In genomic region chr17:76196675-76197074, GRCh38 we compare ENCODE assay signal across 14 cellular contexts. TPM values are rescaled to one million over a fixed set of nuclear protein-coding genes. Genes with fewer than 3 reads are reported as not detected.
DNase-seq lines count a peak whose midpoint lies in the region; TF ChIP-seq lines count a peak whose summit lies in the region.
"Had no signal": no experiment of that assay in that cellular context is flagged by ENCODE, and none has a peak within 500 bp of the region (broad histone marks: within the 10 kb centered on the region; RNA-seq: fewer than 3 reads in every experiment).

No MANE protein-coding gene starts in this region.

- peaks cover 15% of the 10 kb centered on the region for H3K4me1 ChIP-seq in prostate gland (replicated peaks)
- H3K4me1 ChIP-seq in neural progenitor cell: peaks cover 12% of the 10 kb centered on the region

- H2AFZ ChIP-seq in neural progenitor cell (replicated peaks): no peak overlapping the region

- H3K27ac ChIP-seq in prostate gland: peak overlapping the region; percentile 74 to 78
- no peak overlapping the region for H3K27ac ChIP-seq in neural progenitor cell

- WGBS in prostate gland: 21% methylated on average over 3 of the region's 3 CpGs

- no peak overlapping the region for H3K27ac Mint-ChIP-seq in neural progenitor cell
- H3K27ac Mint-ChIP-seq: CD14-positive monocyte, type B pancreatic cell had no signal

- no peaks in the 10 kb centered on the region for H3K79me2 ChIP-seq in neural progenitor cell (ENCODE audit: low read depth)

- peaks cover 7% of the 10 kb centered on the region for H3K36me3 Mint-ChIP-seq in neural progenitor cell
- H3K36me3 Mint-ChIP-seq: CD14-positive monocyte had no signal

- H3K9me3 Mint-ChIP-seq in neural progenitor cell: no peaks in the 10 kb centered on the region
- H3K9me3 Mint-ChIP-seq: type B pancreatic cell had no signal

- peaks cover 11% of the 10 kb centered on the region for H3F3A ChIP-seq in neural progenitor cell (ENCODE audit: low read depth)

- H4K20me1 ChIP-seq in neural progenitor cell (ENCODE audit: low read depth): peaks cover 6% of the 10 kb centered on the region

- no peak for TF ChIP-seq POLR2A in prostate gland (IDR thresholded peaks at IDR 0.05)

- no peaks in the 10 kb centered on the region for H3K27me3 Mint-ChIP-seq in neural progenitor cell (ENCODE audit: insufficient read depth, low read depth)
- H3K27me3 Mint-ChIP-seq: type B pancreatic cell had no signal

- H3K4me3 ChIP-seq in AG10803 (ENCODE audit: low read length) (no peak overlapping the region), prostate gland (no peak overlapping the region), neural progenitor cell (no peak overlapping the region)

- peak; percentile 71 for DNase-seq in AG10803 (ENCODE audit: low read depth)
- peak; percentile 50 for DNase-seq in LHCN-M2 (ENCODE audit: low read depth)
- DNase-seq in fibroblast of peridontal ligament (ENCODE audit: extremely low read depth): peak; percentile 22
- DNase-seq in prostate gland (ENCODE audit: low spot score): peak; percentile 88
- no peak for DNase-seq in MV-4-11 (lab: John Stamatoyannopoulos, UW)
- no peak for DNase-seq in NCI-H510A (lab: John Stamatoyannopoulos, UW)
- DNase-seq in neural progenitor cell (ENCODE audit: low spot score): no peak
- no peak for DNase-seq in activated T-cell treated with anti-CD3 and anti-CD28 coated beads, Interleukin-2, amount 50 U/mL, for 1 hour
- DNase-seq: activated CD4-positive, alpha-beta T cell treated with anti-CD3 and anti-CD28 coated beads for 1 hour; activated effector memory CD4-positive, alpha-beta T cell treated with Interleukin-2 at 50 U/mL for 16 hours; NCI-H1092 treated with DMSO at 0.1 percent for 48 hours; NK-92 treated with Interleukin-12 subunit alpha and Interleukin-12 subunit beta, amount 100 ng/mL, for 24 hours had no signal

- H3K9me3 ChIP-seq in prostate gland (no peaks in the 10 kb centered on the region), neural progenitor cell (ENCODE audit: low read depth) (no peaks in the 10 kb centered on the region)

- no peak overlapping the region for H3K4me2 ChIP-seq in neural progenitor cell

- H3K9ac ChIP-seq in neural progenitor cell: no peak overlapping the region

- H3K27me3 ChIP-seq in prostate gland (replicated peaks; ENCODE audit: insufficient read depth): no peaks in the 10 kb centered on the region
- H3K27me3 ChIP-seq in neural progenitor cell: no peaks in the 10 kb centered on the region

- H3K36me3 ChIP-seq in prostate gland: no peaks in the 10 kb centered on the region
- no peaks in the 10 kb centered on the region for H3K36me3 ChIP-seq in neural progenitor cell

- peaks cover 26% of the 10 kb centered on the region for H3K4me1 Mint-ChIP-seq in neural progenitor cell

- H3K4me3 Mint-ChIP-seq in neural progenitor cell: no peak overlapping the region
- H3K4me3 Mint-ChIP-seq: CD14-positive monocyte, type B pancreatic cell had no signal

- TF ChIP-seq CTCF in AG10803 (conservative IDR thresholded peaks at IDR 0.05; ENCODE audit: low read length): 0 out of 2 replicates have a peak, but pooled peaks have one; percentile 3
- peak in 1 of 4 experiments; percentile 15 for TF ChIP-seq CTCF in prostate gland (IDR thresholded peaks at IDR 0.05)
- no peak for TF ChIP-seq CTCF in neural progenitor cell (IDR thresholded peaks at IDR 0.05)

- intact Hi-C loops in prostate gland (cut with DNase I): no loop called here

RNA-seq across cellular contexts. Expression of gene RNF157, which starts 43.6 kb away (rescaled TPM):
- 2.8 and 3.0 TPM in 2 replicates for total RNA-seq in LHCN-M2 (2014; rRNA removed)
- polyA plus RNA-seq in LHCN-M2 (2012): 2.3 TPM
- total RNA-seq in prostate gland: 10 to 100 TPM in 1 of 2 donors, 1 to 10 TPM in 1; 1.6 to 47.5 TPM
- total RNA-seq in neural progenitor cell (ENCODE audit: low replicate concordance): 18.5 and 21.0 TPM in 2 replicates
- polyA plus RNA-seq: CD14-positive monocyte had no signal

RNA-seq across cellular contexts. Expression of gene FOXJ1, which starts 55.6 kb away (rescaled TPM):
- total RNA-seq in LHCN-M2 (2014; rRNA removed): 0.26 TPM in 1 of 2 replicates, not detected in the other
- not detected for polyA plus RNA-seq in LHCN-M2 (2012)
- 10 to 100 TPM in 1 of 2 donors, under 1 TPM in 1; 0.55 to 11.2 TPM for total RNA-seq in prostate gland
- 0.49 and 1.7 TPM in 2 replicates for total RNA-seq in neural progenitor cell (ENCODE audit: low replicate concordance)
- polyA plus RNA-seq: CD14-positive monocyte had no signal

Comparison
In these comparisons a context has a peak if more than half of its experiments do, and no peak if none do; other contexts are left out.
1. DNase-seq: peak in AG10803 (single experiment), LHCN-M2 (single experiment), fibroblast of peridontal ligament (single experiment) and prostate gland (single experiment); none in MV-4-11 (single experiment), NCI-H510A (single experiment), neural progenitor cell (single experiment) and activated T-cell treated with anti-CD3 and anti-CD28 coated beads, Interleukin-2, amount 50 U/mL, for 1 hour (single experiment).